Comparison of ENCODE assay signal across 24 cellular contexts in genomic region chr9:19809422-19810269, GRCh38. TPM values are rescaled to one million over a fixed set of nuclear protein-coding genes. Genes with fewer than 3 reads are reported as not detected.
"Had no signal": no experiment of that assay in that cellular context is flagged by ENCODE, and none has a peak within 500 bp of the region (broad histone marks: within the 10 kb centered on the region; RNA-seq: fewer than 3 reads in every experiment).

No MANE protein-coding gene starts in this region.

- H3K4me1 Mint-ChIP-seq: activated CD4-positive, alpha-beta T cell treated with anti-CD3 and anti-CD28 coated beads for 36 hours; activated naive CD8-positive, alpha-beta T cell treated with anti-CD3 and anti-CD28 coated beads for 36 hours; naive B cell had no signal

- H3K4me3 ChIP-seq: cardiac muscle cell, esophagus squamous epithelium, mucosa of descending colon, thyroid gland had no signal

- H3K27ac Mint-ChIP-seq: activated CD4-positive, alpha-beta T cell treated with anti-CD3 and anti-CD28 coated beads for 36 hours; activated naive CD8-positive, alpha-beta T cell treated with anti-CD3 and anti-CD28 coated beads for 36 hours; activated T-helper 17 cell treated with anti-CD3 and anti-CD28 coated beads, Interleukin-2, amount 50 U/mL, for 72 hours; effector memory CD8-positive, alpha-beta T cell; naive B cell; progenitor cell of endocrine pancreas had no signal

- H3K36me3 ChIP-seq: cardiac muscle cell, esophagus squamous epithelium, thyroid gland had no signal

- H3K27ac ChIP-seq: cardiac muscle cell, esophagus squamous epithelium, thyroid gland had no signal

- H3K27me3 Mint-ChIP-seq: progenitor cell of endocrine pancreas had no signal

- DNase-seq: activated CD4-positive, alpha-beta T cell treated with anti-CD3 and anti-CD28 coated beads for 36 hours; activated CD4-positive, alpha-beta T cell treated with anti-CD3 and anti-CD28 coated beads, Interleukin-2, amount 50 U/mL, for 48 hours; activated naive CD4-positive, alpha-beta T cell; activated naive CD8-positive, alpha-beta T cell treated with anti-CD3 and anti-CD28 coated beads for 36 hours; activated T-cell treated with anti-CD3 and anti-CD28 coated beads, Interleukin-2, amount 50 U/mL, for 1 hour; amygdala; dermis blood vessel endothelial cell; effector memory CD8-positive, alpha-beta T cell; esophagus squamous epithelium; left cardiac atrium; mesenchymal stem cell; mucosa of descending colon; naive B cell; stimulated activated CD4-positive, alpha-beta T cell treated with anti-CD3 and anti-CD28 coated beads, Interleukin-12 subunit alpha, Interleukin-12 subunit beta, amount 100 ng/mL, for 4 hours; stimulated activated CD4-positive, alpha-beta T cell treated with anti-CD3 and anti-CD28 coated beads, Interleukin-1b, Interleukin-23, amount 100 ng/mL, for 48 hours; stimulated activated CD8-positive, alpha-beta memory T cell treated with anti-CD3 and anti-CD28 coated beads, Interleukin-4, amount 100 ng/mL, for 48 hours; stimulated activated naive CD4-positive, alpha-beta T cell; thyroid gland had no signal

- ATAC-seq: activated CD4-positive, alpha-beta T cell treated with anti-CD3 and anti-CD28 coated beads for 36 hours; activated T-helper 17 cell treated with anti-CD3 and anti-CD28 coated beads, Interleukin-2, amount 50 U/mL, for 72 hours; effector memory CD8-positive, alpha-beta T cell; left cardiac atrium; mucosa of descending colon had no signal

- H3K9me3 ChIP-seq: esophagus squamous epithelium, mucosa of descending colon, thyroid gland had no signal

- H3K27me3 ChIP-seq: cardiac muscle cell, esophagus squamous epithelium, thyroid gland had no signal

- H3K4me1 ChIP-seq: esophagus squamous epithelium, thyroid gland had no signal

- H3K4me3 Mint-ChIP-seq: activated CD4-positive, alpha-beta T cell treated with anti-CD3 and anti-CD28 coated beads for 36 hours; activated naive CD8-positive, alpha-beta T cell treated with anti-CD3 and anti-CD28 coated beads for 36 hours; activated T-helper 17 cell treated with anti-CD3 and anti-CD28 coated beads, Interleukin-2, amount 50 U/mL, for 72 hours; effector memory CD8-positive, alpha-beta T cell; naive B cell; neural crest cell had no signal

- H3K36me3 Mint-ChIP-seq: activated naive CD8-positive, alpha-beta T cell treated with anti-CD3 and anti-CD28 coated beads for 36 hours; naive B cell had no signal

RNA-seq across cellular contexts. Expression of gene SLC24A2, which starts 20.8 kb away (rescaled TPM):
- total RNA-seq: activated CD4-positive, alpha-beta T cell treated with anti-CD3 and anti-CD28 coated beads for 36 hours; activated naive CD8-positive, alpha-beta T cell treated with anti-CD3 and anti-CD28 coated beads for 36 hours; dermis blood vessel endothelial cell; esophagus squamous epithelium; left cardiac atrium; lower leg skin; omental fat pad; thyroid gland had no signal
- polyA plus RNA-seq: cardiac muscle cell had no signal
